In the genomic region with DNA sequence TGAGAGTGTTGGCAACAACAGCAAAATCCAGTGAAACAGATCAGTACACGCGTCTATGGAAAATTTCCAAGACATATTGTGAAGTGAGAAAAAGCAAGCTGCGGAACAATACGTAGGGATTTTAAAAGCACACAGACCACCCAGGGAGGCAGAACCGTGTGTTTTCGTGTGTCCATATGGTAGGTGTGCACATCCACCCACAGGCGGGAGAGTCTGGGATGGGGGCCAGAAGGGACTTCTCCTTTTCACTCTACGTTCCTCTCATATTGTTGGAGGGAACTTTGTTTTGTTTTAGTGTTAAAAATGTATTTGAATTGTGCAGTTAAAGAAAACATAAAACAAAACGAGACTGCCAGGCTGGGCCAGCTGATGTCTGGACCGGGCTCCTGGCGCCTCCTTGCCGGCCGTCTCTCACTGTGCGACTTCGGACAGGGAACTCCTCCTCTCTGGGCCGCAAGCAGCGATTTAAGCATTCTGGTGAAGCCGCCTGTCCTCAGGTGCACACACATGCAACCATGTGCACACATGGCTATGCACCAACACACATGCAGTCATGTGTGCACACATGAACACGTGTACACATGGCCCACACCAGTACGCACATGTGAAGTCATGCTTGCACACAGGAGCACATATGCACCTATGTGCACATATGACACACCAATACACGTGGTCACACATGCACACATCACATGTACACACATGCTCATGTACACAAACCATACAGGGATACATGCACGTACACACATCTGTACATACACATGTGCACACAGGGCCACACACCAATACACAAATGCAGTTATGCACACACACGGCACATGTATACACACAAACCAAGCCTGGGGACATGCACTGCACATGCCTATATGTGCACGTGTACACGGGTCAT, we compare ENCODE assay signal across 1 cellular context.
TF ChIP-seq lines count a peak whose summit lies in the region.

No MANE protein-coding gene starts in this region.

TF ChIP-seq in HepG2, 621 proteins besides CTCF, POLR2A, EP300 and RAD21 (continued from another document):
- TF ChIP-seq, protein P1, sequence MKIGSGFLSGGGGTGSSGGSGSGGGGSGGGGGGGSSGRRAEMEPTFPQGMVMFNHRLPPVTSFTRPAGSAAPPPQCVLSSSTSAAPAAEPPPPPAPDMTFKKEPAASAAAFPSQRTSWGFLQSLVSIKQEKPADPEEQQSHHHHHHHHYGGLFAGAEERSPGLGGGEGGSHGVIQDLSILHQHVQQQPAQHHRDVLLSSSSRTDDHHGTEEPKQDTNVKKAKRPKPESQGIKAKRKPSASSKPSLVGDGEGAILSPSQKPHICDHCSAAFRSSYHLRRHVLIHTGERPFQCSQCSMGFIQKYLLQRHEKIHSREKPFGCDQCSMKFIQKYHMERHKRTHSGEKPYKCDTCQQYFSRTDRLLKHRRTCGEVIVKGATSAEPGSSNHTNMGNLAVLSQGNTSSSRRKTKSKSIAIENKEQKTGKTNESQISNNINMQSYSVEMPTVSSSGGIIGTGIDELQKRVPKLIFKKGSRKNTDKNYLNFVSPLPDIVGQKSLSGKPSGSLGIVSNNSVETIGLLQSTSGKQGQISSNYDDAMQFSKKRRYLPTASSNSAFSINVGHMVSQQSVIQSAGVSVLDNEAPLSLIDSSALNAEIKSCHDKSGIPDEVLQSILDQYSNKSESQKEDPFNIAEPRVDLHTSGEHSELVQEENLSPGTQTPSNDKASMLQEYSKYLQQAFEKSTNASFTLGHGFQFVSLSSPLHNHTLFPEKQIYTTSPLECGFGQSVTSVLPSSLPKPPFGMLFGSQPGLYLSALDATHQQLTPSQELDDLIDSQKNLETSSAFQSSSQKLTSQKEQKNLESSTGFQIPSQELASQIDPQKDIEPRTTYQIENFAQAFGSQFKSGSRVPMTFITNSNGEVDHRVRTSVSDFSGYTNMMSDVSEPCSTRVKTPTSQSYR (CRISPR knock-in tag; IDR thresholded peaks at IDR 0.05; ENCODE audit: borderline replicate concordance): no peak
- no peak for TF ChIP-seq ZNF3 (CRISPR knock-in tag; IDR thresholded peaks at IDR 0.05)
- TF ChIP-seq, protein P2, sequence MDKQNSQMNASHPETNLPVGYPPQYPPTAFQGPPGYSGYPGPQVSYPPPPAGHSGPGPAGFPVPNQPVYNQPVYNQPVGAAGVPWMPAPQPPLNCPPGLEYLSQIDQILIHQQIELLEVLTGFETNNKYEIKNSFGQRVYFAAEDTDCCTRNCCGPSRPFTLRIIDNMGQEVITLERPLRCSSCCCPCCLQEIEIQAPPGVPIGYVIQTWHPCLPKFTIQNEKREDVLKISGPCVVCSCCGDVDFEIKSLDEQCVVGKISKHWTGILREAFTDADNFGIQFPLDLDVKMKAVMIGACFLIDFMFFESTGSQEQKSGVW (CRISPR knock-in tag; IDR thresholded peaks at IDR 0.05; ENCODE audit: borderline replicate concordance): no peak
- TF ChIP-seq, protein P3, sequence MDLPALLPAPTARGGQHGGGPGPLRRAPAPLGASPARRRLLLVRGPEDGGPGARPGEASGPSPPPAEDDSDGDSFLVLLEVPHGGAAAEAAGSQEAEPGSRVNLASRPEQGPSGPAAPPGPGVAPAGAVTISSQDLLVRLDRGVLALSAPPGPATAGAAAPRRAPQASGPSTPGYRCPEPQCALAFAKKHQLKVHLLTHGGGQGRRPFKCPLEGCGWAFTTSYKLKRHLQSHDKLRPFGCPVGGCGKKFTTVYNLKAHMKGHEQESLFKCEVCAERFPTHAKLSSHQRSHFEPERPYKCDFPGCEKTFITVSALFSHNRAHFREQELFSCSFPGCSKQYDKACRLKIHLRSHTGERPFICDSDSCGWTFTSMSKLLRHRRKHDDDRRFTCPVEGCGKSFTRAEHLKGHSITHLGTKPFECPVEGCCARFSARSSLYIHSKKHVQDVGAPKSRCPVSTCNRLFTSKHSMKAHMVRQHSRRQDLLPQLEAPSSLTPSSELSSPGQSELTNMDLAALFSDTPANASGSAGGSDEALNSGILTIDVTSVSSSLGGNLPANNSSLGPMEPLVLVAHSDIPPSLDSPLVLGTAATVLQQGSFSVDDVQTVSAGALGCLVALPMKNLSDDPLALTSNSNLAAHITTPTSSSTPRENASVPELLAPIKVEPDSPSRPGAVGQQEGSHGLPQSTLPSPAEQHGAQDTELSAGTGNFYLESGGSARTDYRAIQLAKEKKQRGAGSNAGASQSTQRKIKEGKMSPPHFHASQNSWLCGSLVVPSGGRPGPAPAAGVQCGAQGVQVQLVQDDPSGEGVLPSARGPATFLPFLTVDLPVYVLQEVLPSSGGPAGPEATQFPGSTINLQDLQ (CRISPR knock-in tag; IDR thresholded peaks at IDR 0.05): 0 out of 2 replicates have a peak, but pooled peaks have one; percentile 35
- TF ChIP-seq HNRNPH1 (optimal IDR thresholded peaks at IDR 0.05; ENCODE audit: low read depth, low read length): no peak
- no peak for TF ChIP-seq RAD51 (IDR thresholded peaks at IDR 0.05; ENCODE audit: borderline replicate concordance)
- TF ChIP-seq ZNF589 (CRISPR knock-in tag; conservative IDR thresholded peaks at IDR 0.05): no peak
- TF ChIP-seq, protein P4, sequence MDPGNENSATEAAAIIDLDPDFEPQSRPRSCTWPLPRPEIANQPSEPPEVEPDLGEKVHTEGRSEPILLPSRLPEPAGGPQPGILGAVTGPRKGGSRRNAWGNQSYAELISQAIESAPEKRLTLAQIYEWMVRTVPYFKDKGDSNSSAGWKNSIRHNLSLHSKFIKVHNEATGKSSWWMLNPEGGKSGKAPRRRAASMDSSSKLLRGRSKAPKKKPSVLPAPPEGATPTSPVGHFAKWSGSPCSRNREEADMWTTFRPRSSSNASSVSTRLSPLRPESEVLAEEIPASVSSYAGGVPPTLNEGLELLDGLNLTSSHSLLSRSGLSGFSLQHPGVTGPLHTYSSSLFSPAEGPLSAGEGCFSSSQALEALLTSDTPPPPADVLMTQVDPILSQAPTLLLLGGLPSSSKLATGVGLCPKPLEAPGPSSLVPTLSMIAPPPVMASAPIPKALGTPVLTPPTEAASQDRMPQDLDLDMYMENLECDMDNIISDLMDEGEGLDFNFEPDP (CRISPR knock-in tag; conservative IDR thresholded peaks at IDR 0.05): no peak
- no peak for TF ChIP-seq ZNF780A (CRISPR knock-in tag; IDR thresholded peaks at IDR 0.05)
- no peak for TF ChIP-seq SP5 (CRISPR knock-in tag; IDR thresholded peaks at IDR 0.05; ENCODE audit: borderline replicate concordance, low read depth)
- TF ChIP-seq, protein P5, sequence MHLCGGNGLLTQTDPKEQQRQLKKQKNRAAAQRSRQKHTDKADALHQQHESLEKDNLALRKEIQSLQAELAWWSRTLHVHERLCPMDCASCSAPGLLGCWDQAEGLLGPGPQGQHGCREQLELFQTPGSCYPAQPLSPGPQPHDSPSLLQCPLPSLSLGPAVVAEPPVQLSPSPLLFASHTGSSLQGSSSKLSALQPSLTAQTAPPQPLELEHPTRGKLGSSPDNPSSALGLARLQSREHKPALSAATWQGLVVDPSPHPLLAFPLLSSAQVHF (CRISPR knock-in tag; IDR thresholded peaks at IDR 0.05): 0 out of 2 replicates have a peak, but pooled peaks have one; percentile 37
- TF ChIP-seq PAX8 (CRISPR knock-in tag; IDR thresholded peaks at IDR 0.05; ENCODE audit: borderline replicate concordance): no peak
- peak; percentile 43; the same call in 1 of the 2 replicates for TF ChIP-seq JUND (CRISPR knock-in tag; IDR thresholded peaks at IDR 0.05)
- no peak for TF ChIP-seq ZNF20 (CRISPR knock-in tag; IDR thresholded peaks at IDR 0.05)
